Comparison of ENCODE assay signal across 26 cellular contexts in the genomic region with DNA sequence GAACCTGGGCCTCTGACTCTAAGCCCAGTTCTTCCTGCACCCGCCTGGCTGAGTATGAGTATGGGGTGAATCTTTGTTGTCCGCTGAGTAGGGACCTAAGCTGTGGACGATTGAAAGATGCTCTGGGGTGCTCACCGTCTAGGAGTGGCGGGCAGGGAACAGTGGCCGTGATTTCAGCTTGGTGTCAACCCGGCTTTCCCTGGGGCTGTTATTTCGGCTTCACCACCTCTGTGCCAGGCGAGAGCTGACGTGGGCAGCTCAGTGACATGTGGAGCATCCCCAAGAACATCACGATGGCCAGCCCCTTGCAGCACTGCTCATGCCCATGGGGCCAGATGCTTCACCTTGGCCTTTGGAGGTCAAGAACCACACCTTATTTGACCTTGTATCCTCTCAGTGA.
"Had no signal": no experiment of that assay in that cellular context is flagged by ENCODE, and none has a peak within 500 bp of the region (broad histone marks: within the 10 kb centered on the region; RNA-seq: fewer than 3 reads in every experiment).

No MANE protein-coding gene starts in this region.

- H3K4me1 ChIP-seq: suprapubic skin had no signal

- H3K4me3 ChIP-seq: left lung, lower lobe of right lung, mucosa of descending colon, ovary, stomach, suprapubic skin, tibial artery had no signal

- H3K9me3 ChIP-seq: left lung, lower lobe of right lung, mucosa of descending colon, ovary, stomach, suprapubic skin, tibial artery had no signal

- H3K27ac ChIP-seq: brain microvascular endothelial cell, lower lobe of right lung, ovary, suprapubic skin had no signal

- H3K27me3 ChIP-seq: brain microvascular endothelial cell, ovary, stomach had no signal

- H3K9me3 Mint-ChIP-seq: activated naive CD8-positive, alpha-beta T cell treated with anti-CD3 and anti-CD28 coated beads, Interleukin-2, amount 10 ng/mL, durations not matched to agents 7 days and 5 days; dendritic cell treated with granulocyte-macrophage colony-stimulating factor and Interleukin-4, amounts not matched to agents 40 ng/mL and 50 ng/mL, for 4 days; natural killer cell treated with Interleukin-12 subunit alpha and Interleukin-12 subunit beta and Interleukin-15 and Interleukin-18, amount 100 ng/mL, for 72 hours; stimulated activated naive B cell treated with anti-CD40 and anti-IgM and Interleukin-4, amounts not matched to agents 10 μg/mL and 1 μg/mL and 100 μg/mL, for 72 hours; WTC11 had no signal

- H3K27me3 Mint-ChIP-seq: activated CD4-positive, alpha-beta T cell treated with anti-CD3 and anti-CD28 coated beads for 36 hours; progenitor cell of endocrine pancreas had no signal

- ATAC-seq: activated CD4-positive, alpha-beta T cell treated with anti-CD3 and anti-CD28 coated beads for 36 hours; activated CD8-positive, alpha-beta memory T cell treated with anti-CD3 and anti-CD28 coated beads, Interleukin-2, amount 10 ng/mL, durations not matched to agents 7 days and 5 days; activated CD8-positive, alpha-beta T cell treated with anti-CD3 and anti-CD28 coated beads, Interleukin-2, amount 10 ng/mL, durations not matched to agents 7 days and 5 days; natural killer cell treated with Interleukin-12 subunit alpha and Interleukin-12 subunit beta and Interleukin-15 and Interleukin-18, amount 100 ng/mL, for 72 hours; stimulated activated naive B cell treated with anti-CD40 and anti-IgM and Interleukin-4, amounts not matched to agents 10 μg/mL and 1 μg/mL and 100 μg/mL, for 72 hours; T-helper 17 cell; WTC11 had no signal

- DNase-seq: activated CD4-positive, alpha-beta T cell treated with anti-CD3 and anti-CD28 coated beads for 36 hours; activated CD8-positive, alpha-beta memory T cell treated with anti-CD3 and anti-CD28 coated beads, Interleukin-2, amount 10 ng/mL, durations not matched to agents 7 days and 5 days; activated CD8-positive, alpha-beta T cell treated with anti-CD3 and anti-CD28 coated beads, Interleukin-2, amount 10 ng/mL, durations not matched to agents 7 days and 5 days; activated effector memory CD4-positive, alpha-beta T cell treated with Interleukin-2 at 50 U/mL for 16 hours; activated naive CD4-positive, alpha-beta T cell treated with Interleukin-2 at 50 U/mL for 16 hours; activated naive CD8-positive, alpha-beta T cell treated with anti-CD3 and anti-CD28 coated beads, Interleukin-2, amount 10 ng/mL, durations not matched to agents 7 days and 5 days; amniotic stem cell; brain microvascular endothelial cell; glutamatergic neuron; left lung; lower lobe of right lung; mesendoderm; mucosa of descending colon; ovary; stimulated activated CD4-positive, alpha-beta T cell treated with anti-CD3 and anti-CD28 coated beads, Interleukin-15, amount 100 ng/mL, for 24 hours; stimulated activated CD4-positive, alpha-beta T cell treated with anti-CD3 and anti-CD28 coated beads, Interleukin-2, amount 100 ng/mL, for 24 hours; stimulated activated naive B cell treated with anti-CD40 and anti-IgM and Interleukin-4, amounts not matched to agents 10 μg/mL and 1 μg/mL and 100 μg/mL, for 72 hours; stomach; T-helper 17 cell; T1000; tibial artery had no signal

- H3K4me3 Mint-ChIP-seq: activated CD4-positive, alpha-beta T cell treated with anti-CD3 and anti-CD28 coated beads for 36 hours; activated CD8-positive, alpha-beta memory T cell treated with anti-CD3 and anti-CD28 coated beads, Interleukin-2, amount 10 ng/mL, durations not matched to agents 7 days and 5 days; activated CD8-positive, alpha-beta T cell treated with anti-CD3 and anti-CD28 coated beads, Interleukin-2, amount 10 ng/mL, durations not matched to agents 7 days and 5 days; activated naive CD8-positive, alpha-beta T cell treated with anti-CD3 and anti-CD28 coated beads, Interleukin-2, amount 10 ng/mL, durations not matched to agents 7 days and 5 days; dendritic cell treated with granulocyte-macrophage colony-stimulating factor and Interleukin-4, amounts not matched to agents 40 ng/mL and 50 ng/mL, for 4 days; natural killer cell treated with Interleukin-12 subunit alpha and Interleukin-12 subunit beta and Interleukin-15 and Interleukin-18, amount 100 ng/mL, for 72 hours; stimulated activated naive B cell treated with anti-CD40 and anti-IgM and Interleukin-4, amounts not matched to agents 10 μg/mL and 1 μg/mL and 100 μg/mL, for 72 hours; T-helper 17 cell; WTC11 had no signal

- H3K27ac Mint-ChIP-seq: activated CD4-positive, alpha-beta T cell treated with anti-CD3 and anti-CD28 coated beads for 36 hours; activated CD8-positive, alpha-beta memory T cell treated with anti-CD3 and anti-CD28 coated beads, Interleukin-2, amount 10 ng/mL, durations not matched to agents 7 days and 5 days; activated CD8-positive, alpha-beta T cell treated with anti-CD3 and anti-CD28 coated beads, Interleukin-2, amount 10 ng/mL, durations not matched to agents 7 days and 5 days; activated naive CD8-positive, alpha-beta T cell treated with anti-CD3 and anti-CD28 coated beads, Interleukin-2, amount 10 ng/mL, durations not matched to agents 7 days and 5 days; dendritic cell treated with granulocyte-macrophage colony-stimulating factor and Interleukin-4, amounts not matched to agents 40 ng/mL and 50 ng/mL, for 4 days; progenitor cell of endocrine pancreas; stimulated activated naive B cell treated with anti-CD40 and anti-IgM and Interleukin-4, amounts not matched to agents 10 μg/mL and 1 μg/mL and 100 μg/mL, for 72 hours; T-helper 17 cell; WTC11 had no signal

- H3K36me3 ChIP-seq: brain microvascular endothelial cell, left lung, lower lobe of right lung, ovary, stomach, suprapubic skin, tibial artery had no signal

- H3K36me3 Mint-ChIP-seq: activated CD8-positive, alpha-beta memory T cell treated with anti-CD3 and anti-CD28 coated beads, Interleukin-2, amount 10 ng/mL, durations not matched to agents 7 days and 5 days; activated naive CD8-positive, alpha-beta T cell treated with anti-CD3 and anti-CD28 coated beads, Interleukin-2, amount 10 ng/mL, durations not matched to agents 7 days and 5 days; natural killer cell treated with Interleukin-12 subunit alpha and Interleukin-12 subunit beta and Interleukin-15 and Interleukin-18, amount 100 ng/mL, for 72 hours; stimulated activated naive B cell treated with anti-CD40 and anti-IgM and Interleukin-4, amounts not matched to agents 10 μg/mL and 1 μg/mL and 100 μg/mL, for 72 hours; WTC11 had no signal
